ENCODE assay signal across 17 cellular contexts in the genomic region with DNA sequence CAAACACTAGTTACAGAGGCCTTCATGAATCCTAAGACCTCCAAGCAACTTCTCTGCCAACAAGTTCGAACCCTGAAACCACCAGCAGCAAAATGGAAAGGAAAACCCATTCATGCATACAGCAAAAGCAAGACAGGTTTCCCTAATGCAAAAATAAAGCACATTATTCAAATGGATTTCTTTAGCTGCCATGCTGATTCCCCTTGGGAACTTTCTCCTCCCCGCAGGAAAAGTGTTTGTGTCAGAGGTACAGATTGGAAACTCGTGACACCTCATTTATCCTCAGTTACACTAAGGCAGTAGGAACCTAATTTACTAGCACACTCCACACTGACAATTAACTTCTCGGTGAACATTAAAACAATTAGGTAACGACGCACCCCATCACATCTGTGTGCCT.
"Had no signal": no experiment of that assay in that cellular context is flagged by ENCODE, and none has a peak within 500 bp of the region (broad histone marks: within the 10 kb centered on the region; RNA-seq: fewer than 3 reads in every experiment).

No MANE protein-coding gene starts in this region.

- H3K36me3 Mint-ChIP-seq: naive thymus-derived CD4-positive, alpha-beta T cell had no signal

- H3K27me3 ChIP-seq: gastrocnemius medialis, left lung, right atrium auricular region, transverse colon had no signal

- H3K27ac ChIP-seq: gastrocnemius medialis, left lung, right atrium auricular region, transverse colon had no signal

- H3K36me3 ChIP-seq: gastrocnemius medialis, left lung, right atrium auricular region, transverse colon had no signal

- DNase-seq: activated naive CD4-positive, alpha-beta T cell; aorta; dermis blood vessel endothelial cell; effector memory CD8-positive, alpha-beta T cell; gastrocnemius medialis; kidney; left lung; mucosa of descending colon; naive thymus-derived CD4-positive, alpha-beta T cell; stimulated activated CD4-positive, alpha-beta T cell treated with anti-CD3 and anti-CD28 coated beads, Interleukin-4, amount 100 ng/mL, for 24 hours; stimulated activated naive CD4-positive, alpha-beta T cell treated with Interleukin-2 at 50 U/mL for 16 hours; T-helper 9 cell; transverse colon had no signal

- H3K27ac Mint-ChIP-seq: activated T-helper 1 cell treated with anti-CD3 and anti-CD28 coated beads, Interleukin-12 subunit alpha, Interleukin-12 subunit beta, Interleukin-2, Interleukin-4 antibody, amounts not matched to agents 30 ng/mL and 10 ng/mL and 1 ng/mL, durations not matched to agents 14 hours and 24 hours and 36 hours; effector memory CD8-positive, alpha-beta T cell; naive thymus-derived CD4-positive, alpha-beta T cell; progenitor cell of endocrine pancreas had no signal

- H3K4me1 ChIP-seq: left lung, right atrium auricular region, transverse colon had no signal

- ATAC-seq: activated CD4-positive, CD25-positive, alpha-beta regulatory T cell treated with anti-CD3 and anti-CD28 coated beads, Interleukin-2, amount 50 U/mL, for 24 hours; effector memory CD8-positive, alpha-beta T cell; gastrocnemius medialis; left lung; mucosa of descending colon; naive thymus-derived CD4-positive, alpha-beta T cell had no signal

- H3K4me3 ChIP-seq: gastrocnemius medialis, left lung, mucosa of descending colon, right atrium auricular region, transverse colon had no signal

- H3K4me3 Mint-ChIP-seq: activated T-helper 1 cell treated with anti-CD3 and anti-CD28 coated beads, Interleukin-12 subunit alpha, Interleukin-12 subunit beta, Interleukin-2, Interleukin-4 antibody, amounts not matched to agents 30 ng/mL and 10 ng/mL and 1 ng/mL, durations not matched to agents 14 hours and 24 hours and 36 hours; effector memory CD8-positive, alpha-beta T cell; naive thymus-derived CD4-positive, alpha-beta T cell had no signal

- H3K9me3 ChIP-seq: gastrocnemius medialis, left lung, mucosa of descending colon, right atrium auricular region, transverse colon had no signal

- H3K27me3 Mint-ChIP-seq: effector memory CD8-positive, alpha-beta T cell; naive thymus-derived CD4-positive, alpha-beta T cell; progenitor cell of endocrine pancreas had no signal

- H3K9me3 Mint-ChIP-seq: activated T-helper 1 cell treated with anti-CD3 and anti-CD28 coated beads, Interleukin-12 subunit alpha, Interleukin-12 subunit beta, Interleukin-2, Interleukin-4 antibody, amounts not matched to agents 30 ng/mL and 10 ng/mL and 1 ng/mL, durations not matched to agents 14 hours and 24 hours and 36 hours; naive thymus-derived CD4-positive, alpha-beta T cell had no signal
